In genomic region chr14:60862283-60862682, GRCh38 we compare ENCODE assay signal across 10 cellular contexts.
DNase-seq lines count a peak whose midpoint lies in the region.
"Had no signal": no experiment of that assay in that cellular context is flagged by ENCODE, and none has a peak within 500 bp of the region (broad histone marks: within the 10 kb centered on the region; RNA-seq: fewer than 3 reads in every experiment).

No MANE protein-coding gene starts in this region.

- no peak overlapping the region for H3K27ac ChIP-seq in epithelial cell of prostate

- intact Hi-C loops in posterior cingulate gyrus (cut with DNase I) = no loop called here

- DNase-seq in DMS79 treated with DMSO at 0.1 percent for 48 hours (lab: John Stamatoyannopoulos, UW) = peak; percentile 91
- DNase-seq in NCI-H2029 treated with DMSO at 0.1 percent for 48 hours (lab: John Stamatoyannopoulos, UW) = peak; percentile 99
- DNase-seq in epithelial cell of prostate (ENCODE audit: low read depth, low spot score) = peak; percentile 40
- peak; percentile 11 for DNase-seq in pons (ENCODE audit: low spot score)
- no peak for DNase-seq in GM03348 (ENCODE audit: low spot score)
- DNase-seq in posterior cingulate gyrus = no peak
- no peak for DNase-seq in GM19238 (ENCODE audit: insufficient read length, low spot score)
- no peak for DNase-seq in cortex of kidney (lab: John Stamatoyannopoulos, UW)
- DNase-seq: CD8-positive, alpha-beta T cell; NCI-H187 had no signal

Comparison
In these comparisons a context has a peak if more than half of its experiments do, and no peak if none do; other contexts are left out.
1. DNase-seq: peak in DMS79 treated with DMSO at 0.1 percent for 48 hours (single experiment), NCI-H2029 treated with DMSO at 0.1 percent for 48 hours (single experiment), epithelial cell of prostate (single experiment) and pons (single experiment); none in GM03348 (single experiment), posterior cingulate gyrus (0 of 10), GM19238 (single experiment) and cortex of kidney (single experiment).